In the genomic region with DNA sequence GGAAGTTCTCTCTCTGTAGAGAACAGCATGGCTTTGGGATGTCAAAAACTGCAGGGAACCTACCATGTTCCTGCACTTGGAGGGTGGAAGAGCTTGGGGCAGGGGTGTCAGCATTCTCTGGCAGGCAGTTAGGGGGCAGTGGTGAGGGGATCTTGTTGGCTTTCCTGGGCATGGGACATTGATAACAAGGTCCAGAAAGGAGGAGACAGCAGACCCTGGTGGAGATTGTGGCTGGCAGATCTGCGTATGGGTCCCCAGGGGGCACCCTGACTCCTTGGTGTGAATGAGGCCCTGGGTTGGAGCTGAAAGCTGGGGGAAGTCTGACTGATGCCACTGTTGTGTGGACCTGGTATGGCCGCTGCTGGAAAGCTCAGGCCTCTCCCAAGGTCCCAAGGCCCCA, we compare ENCODE assay signal across 8 cellular contexts. TPM values are rescaled to one million over a fixed set of nuclear protein-coding genes. Genes with fewer than 3 reads are reported as not detected.
DNase-seq lines count a peak whose midpoint lies in the region; ATAC-seq and TF ChIP-seq lines count a peak whose summit lies in the region.

No MANE protein-coding gene starts in this region.

- no peak for TF ChIP-seq CTCF in mucosa of descending colon (IDR thresholded peaks at IDR 0.05)

- no peaks in the 10 kb centered on the region for H3K36me3 Mint-ChIP-seq in activated T-helper 2 cell treated with anti-CD3 and anti-CD28 coated beads, Interferon-gamma antibody, Interleukin-2, Interleukin-4, amounts not matched to agents 10 μg/mL and 5 μg/mL and 100 μg/mL, durations not matched to agents 14 hours and 24 hours and 36 hours (ENCODE audit: low read depth)

- intact Hi-C loops in mucosa of descending colon (cut with DNase I, micrococcal nuclease): no loop called here
- intact Hi-C loops in activated T-helper 2 cell treated with anti-CD3 and anti-CD28 coated beads, Interferon-gamma antibody, Interleukin-2, Interleukin-4, amounts not matched to agents 10 μg/mL and 5 μg/mL and 100 μg/mL, durations not matched to agents 14 hours and 24 hours and 36 hours (cut with micrococcal nuclease): no loop called here

- no peak overlapping the region for H3K4me3 ChIP-seq in mucosa of descending colon

- H3K36me3 ChIP-seq in mucosa of descending colon (ENCODE audit: low read depth): no peaks in the 10 kb centered on the region

- H3K4me1 ChIP-seq in mucosa of descending colon (ENCODE audit: low read depth): peaks cover 3% of the 10 kb centered on the region

- ATAC-seq in mucosa of descending colon: peak; percentile 12
- ATAC-seq in GM21381 (IDR thresholded peaks at IDR 0.05; ENCODE audit: unreplicated experiment): no peak

- H3K9me3 Mint-ChIP-seq in activated T-helper 2 cell treated with anti-CD3 and anti-CD28 coated beads, Interferon-gamma antibody, Interleukin-2, Interleukin-4, amounts not matched to agents 10 μg/mL and 5 μg/mL and 100 μg/mL, durations not matched to agents 14 hours and 24 hours and 36 hours: no peaks in the 10 kb centered on the region

- no peak overlapping the region for H3K4me3 Mint-ChIP-seq in activated T-helper 2 cell treated with anti-CD3 and anti-CD28 coated beads, Interferon-gamma antibody, Interleukin-2, Interleukin-4, amounts not matched to agents 10 μg/mL and 5 μg/mL and 100 μg/mL, durations not matched to agents 14 hours and 24 hours and 36 hours (ENCODE audit: low read depth)

- no peaks in the 10 kb centered on the region for H3K9me3 ChIP-seq in mucosa of descending colon

- DNase-seq in NCI-H526 (lab: John Stamatoyannopoulos, UW) (peak; percentile 12 to 33), NCI-H526 treated with DMSO at 0.1 percent for 48 hours (lab: John Stamatoyannopoulos, UW) (no peak), Kasumi-1 (lab: John Stamatoyannopoulos, UW) (peak; percentile 47 to 55), astrocyte of the hippocampus (ENCODE audit: low read depth, low spot score) (peak; percentile 32), mucosa of descending colon (no peak)
- DNase-seq in activated CD4-positive, alpha-beta T cell treated with anti-CD3 and anti-CD28 coated beads, Interleukin-2, amount 50 U/mL, for 1 hour: no peak
- DNase-seq in activated T-helper 2 cell treated with anti-CD3 and anti-CD28 coated beads, Interferon-gamma antibody, Interleukin-2, Interleukin-4, amounts not matched to agents 10 μg/mL and 5 μg/mL and 100 μg/mL, durations not matched to agents 14 hours and 24 hours and 36 hours (ENCODE audit: low spot score): no peak

- peaks cover 45% of the 10 kb centered on the region for H3K27me3 Mint-ChIP-seq in activated T-helper 2 cell treated with anti-CD3 and anti-CD28 coated beads, Interferon-gamma antibody, Interleukin-2, Interleukin-4, amounts not matched to agents 10 μg/mL and 5 μg/mL and 100 μg/mL, durations not matched to agents 14 hours and 24 hours and 36 hours (ENCODE audit: low read depth)

- H3K4me1 Mint-ChIP-seq in activated T-helper 2 cell treated with anti-CD3 and anti-CD28 coated beads, Interferon-gamma antibody, Interleukin-2, Interleukin-4, amounts not matched to agents 10 μg/mL and 5 μg/mL and 100 μg/mL, durations not matched to agents 14 hours and 24 hours and 36 hours (ENCODE audit: low read depth): no peaks in the 10 kb centered on the region

- no peak overlapping the region for H3K27ac Mint-ChIP-seq in activated T-helper 2 cell treated with anti-CD3 and anti-CD28 coated beads, Interferon-gamma antibody, Interleukin-2, Interleukin-4, amounts not matched to agents 10 μg/mL and 5 μg/mL and 100 μg/mL, durations not matched to agents 14 hours and 24 hours and 36 hours

RNA-seq across cellular contexts. Expression of a gene that starts 22.9 kb away (rescaled TPM):
- total RNA-seq in mucosa of descending colon: 1 to 10 TPM in 1 of 3 donors, under 1 TPM in 2; 0.35 to 2.2 (median 0.87) TPM
- 1.9 and 2.1 TPM in 2 replicates for total RNA-seq in activated T-helper 2 cell treated with anti-CD3 and anti-CD28 coated beads, Interferon-gamma antibody, Interleukin-2, Interleukin-4, amounts not matched to agents 10 μg/mL and 5 μg/mL and 100 μg/mL, durations not matched to agents 14 hours and 24 hours and 36 hours

Comparison
In these comparisons a context has a peak if more than half of its experiments do, and no peak if none do; other contexts are left out.
1. DNase-seq: peak in NCI-H526 (2 of 2), Kasumi-1 (2 of 2) and astrocyte of the hippocampus (single experiment); none in NCI-H526 treated with DMSO at 0.1 percent for 48 hours (single experiment), mucosa of descending colon (0 of 3), activated CD4-positive, alpha-beta T cell treated with anti-CD3 and anti-CD28 coated beads, Interleukin-2, amount 50 U/mL, for 1 hour (single experiment) and activated T-helper 2 cell treated with anti-CD3 and anti-CD28 coated beads, Interferon-gamma antibody, Interleukin-2, Interleukin-4, amounts not matched to agents 10 μg/mL and 5 μg/mL and 100 μg/mL, durations not matched to agents 14 hours and 24 hours and 36 hours (single experiment).